ENCODE assay signal across 8 cellular contexts in genomic region chr14:73740921-73741326, GRCh38. TPM values are rescaled to one million over a fixed set of nuclear protein-coding genes. Genes with fewer than 3 reads are reported as not detected.
DNase-seq lines count a peak whose midpoint lies in the region; ATAC-seq, FAIRE-seq and TF ChIP-seq lines count a peak whose summit lies in the region.

No MANE protein-coding gene starts in this region.

- peaks cover 44 to 53% (median 46%) of the 10 kb centered on the region in 3 donors for H3K4me1 Mint-ChIP-seq in IgD-negative memory B cell

- H3K4me3 Mint-ChIP-seq in IgD-negative memory B cell, result peak overlapping the region; percentile 68 to 89 (median 85)

- no peak for TF ChIP-seq RAD21 in A549 (conservative IDR thresholded peaks at IDR 0.05 in 1 of 2, IDR thresholded peaks at IDR 0.05 in 1 of 2)

- no peak for TF ChIP-seq POLR2A in A549 (IDR thresholded peaks at IDR 0.05; ENCODE audit: low read length)
- no peak for TF ChIP-seq POLR2A in upper lobe of left lung (IDR thresholded peaks at IDR 0.05)

- no peaks in the 10 kb centered on the region for H3K36me3 Mint-ChIP-seq in IgD-negative memory B cell

- ATAC-seq in A549 (peak; percentile 27 to 52; a peak in 4 of 6 replicates), lower lobe of right lung (peak; percentile 87 to 88), upper lobe of left lung (ENCODE audit: low FRiP score in 2 of 2) (peak; percentile 82 to 88), HG02973 (IDR thresholded peaks at IDR 0.05; ENCODE audit: unreplicated experiment) (no peak)

- peaks cover 64% of the 10 kb centered on the region for H3K4me1 ChIP-seq in A549
- H3K4me1 ChIP-seq in lower lobe of right lung, result peaks cover 74% of the 10 kb centered on the region
- H3K4me1 ChIP-seq in upper lobe of left lung, result peaks cover 70 to 76% (median 75%) of the 10 kb centered on the region in 4 donors

- H3K27me3 ChIP-seq in lower lobe of right lung (ENCODE audit: low read depth), result no peaks in the 10 kb centered on the region
- no peaks in the 10 kb centered on the region for H3K27me3 ChIP-seq in upper lobe of left lung

- H3K36me3 ChIP-seq in lower lobe of right lung, result peaks cover 41% of the 10 kb centered on the region
- peaks cover 7 to 42% (median 32%) of the 10 kb centered on the region in 4 donors for H3K36me3 ChIP-seq in upper lobe of left lung

- WGBS in A549 (ENCODE audit: missing lambda C conversion rate), result 32% methylated on average over 6 of the region's 6 CpGs
- WGBS in upper lobe of left lung, 2 donors, result 9 to 14% methylated on average over 5 to 6 of the region's 6 CpGs

- H3K9me3 Mint-ChIP-seq in IgD-negative memory B cell, result no peaks in the 10 kb centered on the region

- intact Hi-C loops in lower lobe of right lung (cut with DNase I), result no loop called here

- peak overlapping the region; percentile 94 for H3K4me2 ChIP-seq in A549

- no peak for TF ChIP-seq EP300 in A549 (IDR thresholded peaks at IDR 0.05)
- TF ChIP-seq EP300 in upper lobe of left lung (IDR thresholded peaks at IDR 0.05), result peak in 1 of 4 donors; percentile 63

- H3K9me3 ChIP-seq in A549 (no peaks in the 10 kb centered on the region), lower lobe of right lung (no peaks in the 10 kb centered on the region), upper lobe of left lung (no peaks in the 10 kb centered on the region)

- POLR2A ChIA-PET in A549 (lab: Yijun Ruan, JAX), result interaction anchor here (0.8 to 2.7 kb wide), 3 partner anchors 17 to 45 kb away, joined by 3 to 8 read pairs (median 4); partner anchors contain the start of gene PNMA1

- CTCF ChIA-PET in A549 (lab: Yijun Ruan, JAX), result interaction anchor here (10.1 to 10.6 kb wide), 2 partner anchors 13 to 15 kb away, joined by 117 to 138 read pairs; a partner anchor contains a TSS

- H3K27ac ChIP-seq in A549 (peak overlapping the region; percentile 81 to 86), caudate nucleus (ENCODE audit: low read depth, low read length) (peak overlapping the region; percentile 88), lower lobe of right lung (peak overlapping the region; percentile 87), upper lobe of left lung (peak overlapping the region; percentile 80 to 89 (median 87))

- peak in 1 of 2 experiments; percentile 38 for DNase-seq in A549 (ENCODE audit: low read depth in 1 of 2, low spot score in 1 of 2)
- peak in 4 of 61 donors; percentile 11 to 21 (median 17) for DNase-seq in caudate nucleus (lab: John Stamatoyannopoulos, UW)
- DNase-seq in lower lobe of right lung, result peak; percentile 89
- peak; percentile 86 to 92 for DNase-seq in upper lobe of left lung
- DNase-seq in amniotic stem cell (lab: John Stamatoyannopoulos, UW), result no peak
- DNase-seq in NCI-H2029 treated with DMSO at 0.1 percent for 48 hours (lab: John Stamatoyannopoulos, UW), result no peak

- peak overlapping the region; percentile 39 to 92 (median 87) for H3K27ac Mint-ChIP-seq in IgD-negative memory B cell

- no peak for FAIRE-seq in A549 (lab: Jason Lieb, UNC)

- H3K4me3 ChIP-seq in A549 (peak overlapping the region; percentile 19), lower lobe of right lung (peak overlapping the region; percentile 39), upper lobe of left lung (peak overlapping the region in 3 of 4 donors; percentile 11 to 33 (median 29))

- H3K27me3 Mint-ChIP-seq in IgD-negative memory B cell, result no peaks in the 10 kb centered on the region

- TF ChIP-seq CTCF in A549 (IDR thresholded peaks at IDR 0.05), result no peak
- no peak for TF ChIP-seq CTCF in lower lobe of right lung (IDR thresholded peaks at IDR 0.05)
- TF ChIP-seq CTCF in upper lobe of left lung (IDR thresholded peaks at IDR 0.05), result no peak

TF ChIP-seq in A549, 52 proteins besides CTCF, POLR2A, EP300 and RAD21:
- TF ChIP-seq CEBPB (IDR thresholded peaks at IDR 0.05), result peak in 1 of 2 experiments; percentile 56; a peak in 1 of 4 replicates
- TF ChIP-seq POLR2AphosphoS2 (conservative IDR thresholded peaks at IDR 0.05; ENCODE audit: low read length), result no peak
- TF ChIP-seq, protein P1, sequence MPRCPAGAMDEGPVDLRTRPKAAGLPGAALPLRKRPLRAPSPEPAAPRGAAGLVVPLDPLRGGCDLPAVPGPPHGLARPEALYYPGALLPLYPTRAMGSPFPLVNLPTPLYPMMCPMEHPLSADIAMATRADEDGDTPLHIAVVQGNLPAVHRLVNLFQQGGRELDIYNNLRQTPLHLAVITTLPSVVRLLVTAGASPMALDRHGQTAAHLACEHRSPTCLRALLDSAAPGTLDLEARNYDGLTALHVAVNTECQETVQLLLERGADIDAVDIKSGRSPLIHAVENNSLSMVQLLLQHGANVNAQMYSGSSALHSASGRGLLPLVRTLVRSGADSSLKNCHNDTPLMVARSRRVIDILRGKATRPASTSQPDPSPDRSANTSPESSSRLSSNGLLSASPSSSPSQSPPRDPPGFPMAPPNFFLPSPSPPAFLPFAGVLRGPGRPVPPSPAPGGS (IDR thresholded peaks at IDR 0.05), result no peak
- no peak for TF ChIP-seq MAFK (IDR thresholded peaks at IDR 0.05; ENCODE audit: partially characterized antibody)
- no peak for TF ChIP-seq HOXB5 (CRISPR knock-in tag; IDR thresholded peaks at IDR 0.05)

RNA-seq across cellular contexts. Expression of gene PNMA1, which starts 26.7 kb away (rescaled TPM):
- polyA plus RNA-seq in A549 (2011; rRNA removed) (20.8 and 21.2 TPM in 2 replicates), A549 (2017; fragmentation: RNase III; extraction: RNeasy Plus Mini Kit Qiagen cat#74134 plus additional on column Dnase treatment) (43.4 to 49.8 TPM (median 47.3 TPM) in 3 replicates), IgD-negative memory B cell (20.9 TPM)
- 25.0 and 27.8 TPM in 2 replicates for polyA plus RNA-seq in A549 (2012; cell fraction: cytosol; rRNA removed)
- 28.3 and 29.6 TPM in 2 replicates for polyA plus RNA-seq in A549 (2012; cell fraction: nucleus; rRNA removed)
- polyA minus RNA-seq in A549 (2011; rRNA and poly(A)+ RNA removed), result 6.2 and 10.5 TPM in 2 replicates
- total RNA-seq in lower lobe of right lung (24.4 TPM), upper lobe of left lung (10 to 100 TPM in 5 of 6 donors, 1 to 10 TPM in 1; 9.9 to 28.9 (median 15.2) TPM)

Comparison
In these comparisons a context has a peak if more than half of its experiments do, and no peak if none do; other contexts are left out.
1. DNase-seq: peak in lower lobe of right lung (single experiment) and upper lobe of left lung (2 of 2); none in amniotic stem cell (single experiment) and NCI-H2029 treated with DMSO at 0.1 percent for 48 hours (single experiment).
2. Peak in every context shown above with its lines, with median percentiles within 50 percentile points of each other: H3K27ac ChIP-seq and H3K4me3 ChIP-seq.